Comparison of ENCODE assay signal across 2 cellular contexts in genomic region chr11:93573184-93573583, GRCh38.
TF ChIP-seq lines count a peak whose summit lies in the region.

No MANE protein-coding gene starts in this region.

TF ChIP-seq in GM23338, 12 proteins besides CTCF, POLR2A, EP300 and RAD21:
- TF ChIP-seq JUNB (IDR thresholded peaks at IDR 0.05; ENCODE audit: unreplicated experiment) (no peak), STAT1 (IDR thresholded peaks at IDR 0.05; ENCODE audit: unreplicated experiment) (no peak), NANOG (IDR thresholded peaks at IDR 0.05; ENCODE audit: borderline replicate concordance) (no peak), POLR2AphosphoS5 (IDR thresholded peaks at IDR 0.05; ENCODE audit: low read depth) (no peak), ZNF114 (CRISPR knock-in tag; IDR thresholded peaks at IDR 0.05) (no peak), ZNF331 (CRISPR knock-in tag; IDR thresholded peaks at IDR 0.05; ENCODE audit: low read depth) (no peak), REST (IDR thresholded peaks at IDR 0.05; ENCODE audit: unreplicated experiment) (no peak), CREB1 (CRISPR knock-in tag; IDR thresholded peaks at IDR 0.05; ENCODE audit: low read depth) (no peak), EZH2 (IDR thresholded peaks at IDR 0.05; ENCODE audit: low read depth, unreplicated experiment) (no peak), ETS1 (IDR thresholded peaks at IDR 0.05) (no peak), EZH2phosphoT487 (IDR thresholded peaks at IDR 0.05; ENCODE audit: unreplicated experiment) (no peak)
- TF ChIP-seq, protein P1, sequence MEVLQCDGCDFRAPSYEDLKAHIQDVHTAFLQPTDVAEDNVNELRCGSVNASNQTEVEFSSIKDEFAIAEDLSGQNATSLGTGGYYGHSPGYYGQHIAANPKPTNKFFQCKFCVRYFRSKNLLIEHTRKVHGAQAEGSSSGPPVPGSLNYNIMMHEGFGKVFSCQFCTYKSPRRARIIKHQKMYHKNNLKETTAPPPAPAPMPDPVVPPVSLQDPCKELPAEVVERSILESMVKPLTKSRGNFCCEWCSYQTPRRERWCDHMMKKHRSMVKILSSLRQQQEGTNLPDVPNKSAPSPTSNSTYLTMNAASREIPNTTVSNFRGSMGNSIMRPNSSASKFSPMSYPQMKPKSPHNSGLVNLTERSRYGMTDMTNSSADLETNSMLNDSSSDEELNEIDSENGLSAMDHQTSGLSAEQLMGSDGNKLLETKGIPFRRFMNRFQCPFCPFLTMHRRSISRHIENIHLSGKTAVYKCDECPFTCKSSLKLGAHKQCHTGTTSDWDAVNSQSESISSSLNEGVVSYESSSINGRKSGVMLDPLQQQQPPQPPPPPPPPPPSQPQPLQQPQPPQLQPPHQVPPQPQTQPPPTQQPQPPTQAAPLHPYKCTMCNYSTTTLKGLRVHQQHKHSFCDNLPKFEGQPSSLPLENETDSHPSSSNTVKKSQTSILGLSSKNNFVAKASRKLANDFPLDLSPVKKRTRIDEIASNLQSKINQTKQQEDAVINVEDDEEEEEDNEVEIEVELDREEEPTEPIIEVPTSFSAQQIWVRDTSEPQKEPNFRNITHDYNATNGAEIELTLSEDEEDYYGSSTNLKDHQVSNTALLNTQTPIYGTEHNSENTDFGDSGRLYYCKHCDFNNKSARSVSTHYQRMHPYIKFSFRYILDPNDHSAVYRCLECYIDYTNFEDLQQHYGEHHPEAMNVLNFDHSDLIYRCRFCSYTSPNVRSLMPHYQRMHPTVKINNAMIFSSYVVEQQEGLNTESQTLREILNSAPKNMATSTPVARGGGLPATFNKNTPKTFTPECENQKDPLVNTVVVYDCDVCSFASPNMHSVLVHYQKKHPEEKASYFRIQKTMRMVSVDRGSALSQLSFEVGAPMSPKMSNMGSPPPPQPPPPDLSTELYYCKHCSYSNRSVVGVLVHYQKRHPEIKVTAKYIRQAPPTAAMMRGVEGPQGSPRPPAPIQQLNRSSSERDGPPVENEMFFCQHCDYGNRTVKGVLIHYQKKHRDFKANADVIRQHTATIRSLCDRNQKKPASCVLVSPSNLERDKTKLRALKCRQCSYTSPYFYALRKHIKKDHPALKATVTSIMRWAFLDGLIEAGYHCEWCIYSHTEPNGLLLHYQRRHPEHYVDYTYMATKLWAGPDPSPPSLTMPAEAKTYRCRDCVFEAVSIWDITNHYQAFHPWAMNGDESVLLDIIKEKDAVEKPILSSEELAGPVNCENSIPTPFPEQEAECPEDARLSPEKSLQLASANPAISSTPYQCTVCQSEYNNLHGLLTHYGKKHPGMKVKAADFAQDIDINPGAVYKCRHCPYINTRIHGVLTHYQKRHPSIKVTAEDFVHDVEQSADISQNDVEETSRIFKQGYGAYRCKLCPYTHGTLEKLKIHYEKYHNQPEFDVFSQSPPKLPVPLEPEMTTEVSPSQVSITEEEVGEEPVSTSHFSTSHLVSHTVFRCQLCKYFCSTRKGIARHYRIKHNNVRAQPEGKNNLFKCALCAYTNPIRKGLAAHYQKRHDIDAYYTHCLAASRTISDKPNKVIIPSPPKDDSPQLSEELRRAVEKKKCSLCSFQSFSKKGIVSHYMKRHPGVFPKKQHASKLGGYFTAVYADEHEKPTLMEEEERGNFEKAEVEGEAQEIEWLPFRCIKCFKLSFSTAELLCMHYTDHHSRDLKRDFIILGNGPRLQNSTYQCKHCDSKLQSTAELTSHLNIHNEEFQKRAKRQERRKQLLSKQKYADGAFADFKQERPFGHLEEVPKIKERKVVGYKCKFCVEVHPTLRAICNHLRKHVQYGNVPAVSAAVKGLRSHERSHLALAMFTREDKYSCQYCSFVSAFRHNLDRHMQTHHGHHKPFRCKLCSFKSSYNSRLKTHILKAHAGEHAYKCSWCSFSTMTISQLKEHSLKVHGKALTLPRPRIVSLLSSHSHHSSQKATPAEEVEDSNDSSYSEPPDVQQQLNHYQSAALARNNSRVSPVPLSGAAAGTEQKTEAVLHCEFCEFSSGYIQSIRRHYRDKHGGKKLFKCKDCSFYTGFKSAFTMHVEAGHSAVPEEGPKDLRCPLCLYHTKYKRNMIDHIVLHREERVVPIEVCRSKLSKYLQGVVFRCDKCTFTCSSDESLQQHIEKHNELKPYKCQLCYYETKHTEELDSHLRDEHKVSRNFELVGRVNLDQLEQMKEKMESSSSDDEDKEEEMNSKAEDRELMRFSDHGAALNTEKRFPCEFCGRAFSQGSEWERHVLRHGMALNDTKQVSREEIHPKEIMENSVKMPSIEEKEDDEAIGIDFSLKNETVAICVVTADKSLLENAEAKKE (CRISPR knock-in tag; IDR thresholded peaks at IDR 0.05), result no peak
TF ChIP-seq in GM23338: peak in this region for 0.

TF ChIP-seq in K562, 482 proteins besides CTCF, POLR2A, EP300 and RAD21:
- TF ChIP-seq GABPA (tag; conservative IDR thresholded peaks at IDR 0.05; ENCODE audit: low read depth), result peak; percentile 62
- TF ChIP-seq CEBPG (CRISPR knock-in tag; IDR thresholded peaks at IDR 0.05), result no peak
- 0 out of 4 replicates have a peak, but pooled peaks of 1 of the 2 experiments have one; percentile 40 for TF ChIP-seq CEBPG (tag; conservative IDR thresholded peaks at IDR 0.05 in 1 of 2, IDR thresholded peaks at IDR 0.05 in 1 of 2)
- no peak for TF ChIP-seq PRPF4 (IDR thresholded peaks at IDR 0.05; ENCODE audit: insufficient read depth, low read depth, low read length, poor library complexity, severe bottlenecking)
- TF ChIP-seq, protein P2, sequence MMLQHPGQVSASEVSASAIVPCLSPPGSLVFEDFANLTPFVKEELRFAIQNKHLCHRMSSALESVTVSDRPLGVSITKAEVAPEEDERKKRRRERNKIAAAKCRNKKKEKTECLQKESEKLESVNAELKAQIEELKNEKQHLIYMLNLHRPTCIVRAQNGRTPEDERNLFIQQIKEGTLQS (IDR thresholded peaks at IDR 0.05), result peak; percentile 45; the same call in 1 of the 2 replicates
- TF ChIP-seq, protein P2 (CRISPR knock-in tag; conservative IDR thresholded peaks at IDR 0.05), result no peak
- no peak for TF ChIP-seq ZNF780A (CRISPR knock-in tag; IDR thresholded peaks at IDR 0.05)
- TF ChIP-seq CUX1 (CRISPR knock-in tag; IDR thresholded peaks at IDR 0.05), result no peak
- TF ChIP-seq GTF2B (IDR thresholded peaks at IDR 0.05; ENCODE audit: extremely low read depth, insufficient read length), result no peak
- TF ChIP-seq ZNF232 (CRISPR knock-in tag; IDR thresholded peaks at IDR 0.05), result no peak
- peak; percentile 56 for TF ChIP-seq FOSL1 (tag; conservative IDR thresholded peaks at IDR 0.05)
- peak; percentile 64 for TF ChIP-seq ETV1 (tag; conservative IDR thresholded peaks at IDR 0.05; ENCODE audit: low read depth)
- no peak for TF ChIP-seq MAFF (IDR thresholded peaks at IDR 0.05; ENCODE audit: low read length)
- no peak for TF ChIP-seq XRCC4 (IDR thresholded peaks at IDR 0.05; ENCODE audit: extremely low read depth, insufficient read depth, insufficient read length)
